34 cellular contexts compared by ENCODE assay signal in genomic region chr22:37765953-37766566, GRCh38. TPM values are rescaled to one million over a fixed set of nuclear protein-coding genes. Genes with fewer than 3 reads are reported as not detected.
"Had no signal": no experiment of that assay in that cellular context is flagged by ENCODE, and none has a peak within 500 bp of the region (broad histone marks: within the 10 kb centered on the region; RNA-seq: fewer than 3 reads in every experiment).

No MANE protein-coding gene starts in this region.

- H3K4me1 Mint-ChIP-seq: activated B cell treated with CpG ODN at 0.5 μM for 24 hours; activated naive CD4-positive, alpha-beta T cell treated with anti-CD3 and anti-CD28 coated beads, Interleukin-2, amount 10 ng/mL, durations not matched to agents 7 days and 5 days; T-cell had no signal

- H3K27ac Mint-ChIP-seq: activated B cell treated with CpG ODN at 0.5 μM for 24 hours; activated CD4-positive, alpha-beta memory T cell treated with anti-CD3 and anti-CD28 coated beads for 36 hours; activated naive CD4-positive, alpha-beta T cell treated with anti-CD3 and anti-CD28 coated beads, Interleukin-2, amount 10 ng/mL, durations not matched to agents 7 days and 5 days; activated naive CD8-positive, alpha-beta T cell; activated naive CD8-positive, alpha-beta T cell treated with anti-CD3 and anti-CD28 coated beads, Interleukin-2, amount 50 U/mL, for 24 hours; T-cell had no signal

- DNase-seq: activated B cell treated with CpG ODN at 0.5 μM for 24 hours; activated CD4-positive, alpha-beta memory T cell treated with anti-CD3 and anti-CD28 coated beads for 36 hours; activated CD4-positive, alpha-beta T cell treated with anti-CD3 and anti-CD28 coated beads for 4 hours; activated CD4-positive, alpha-beta T cell treated with anti-CD3 and anti-CD28 coated beads, Interleukin-2, amount 50 U/mL, for 1 hour; activated CD4-positive, CD25-positive, alpha-beta regulatory T cell treated with anti-CD3 and anti-CD28 coated beads, Interleukin-2, amount 50 U/mL, for 72 hours; activated CD8-positive, alpha-beta memory T cell treated with anti-CD3 and anti-CD28 coated beads, Interleukin-2, amount 50 U/mL, for 4 hours; activated effector memory CD4-positive, alpha-beta T cell treated with Interleukin-2 at 50 U/mL for 16 hours; activated naive CD4-positive, alpha-beta T cell treated with anti-CD3 and anti-CD28 coated beads, Interleukin-2, amount 10 ng/mL, durations not matched to agents 7 days and 5 days; activated naive CD8-positive, alpha-beta T cell treated with anti-CD3 and anti-CD28 coated beads, Interleukin-2, amount 50 U/mL, for 24 hours; activated T-cell treated with anti-CD3 and anti-CD28 coated beads for 4 hours; activated T-cell treated with anti-CD3 and anti-CD28 coated beads, Interleukin-2, amount 50 U/mL, for 48 hours; anterior cingulate cortex; cerebellar nuclear complex; NCI-H1092 treated with DMSO at 0.1 percent for 48 hours; NCI-H1417 treated with DMSO at 0.1 percent for 48 hours; NCI-H187 treated with DMSO at 0.1 percent for 48 hours; NCI-H2081; NCI-H2171 treated with DMSO at 0.1 percent for 48 hours; NCI-H2227 treated with DMSO at 0.1 percent for 48 hours; NCI-H446; NCI-H510A treated with DMSO at 0.1 percent for 48 hours; NK-92 treated with Interleukin-12 subunit alpha and Interleukin-12 subunit beta, amount 100 ng/mL, for 24 hours; SIG-M5; T-cell; T-helper 2 cell; T-helper 9 cell had no signal

- H3K9me3 Mint-ChIP-seq: activated B cell treated with CpG ODN at 0.5 μM for 24 hours; activated CD4-positive, alpha-beta memory T cell treated with anti-CD3 and anti-CD28 coated beads for 36 hours; activated naive CD4-positive, alpha-beta T cell treated with anti-CD3 and anti-CD28 coated beads, Interleukin-2, amount 10 ng/mL, durations not matched to agents 7 days and 5 days; activated naive CD8-positive, alpha-beta T cell treated with anti-CD3 and anti-CD28 coated beads, Interleukin-2, amount 50 U/mL, for 24 hours; brain; T-cell had no signal

- H3K27me3 Mint-ChIP-seq: activated B cell treated with CpG ODN at 0.5 μM for 24 hours; activated CD4-positive, alpha-beta memory T cell treated with anti-CD3 and anti-CD28 coated beads for 36 hours; activated naive CD4-positive, alpha-beta T cell treated with anti-CD3 and anti-CD28 coated beads, Interleukin-2, amount 10 ng/mL, durations not matched to agents 7 days and 5 days; activated naive CD8-positive, alpha-beta T cell; activated naive CD8-positive, alpha-beta T cell treated with anti-CD3 and anti-CD28 coated beads, Interleukin-2, amount 50 U/mL, for 24 hours; brain; T-cell had no signal

- H3K27ac ChIP-seq: PC-9, VCaP had no signal

- H3K4me3 ChIP-seq: PC-9 had no signal

- ATAC-seq: activated naive CD8-positive, alpha-beta T cell treated with anti-CD3 and anti-CD28 coated beads, Interleukin-2, amount 50 U/mL, for 24 hours; SK-N-SH treated with all-trans-retinoic acid at 6 μM for 48 hours; T-cell had no signal

- H3K36me3 Mint-ChIP-seq: activated naive CD8-positive, alpha-beta T cell had no signal

- H3K4me3 Mint-ChIP-seq: activated B cell treated with CpG ODN at 0.5 μM for 24 hours; activated CD4-positive, alpha-beta memory T cell treated with anti-CD3 and anti-CD28 coated beads for 36 hours; activated naive CD4-positive, alpha-beta T cell treated with anti-CD3 and anti-CD28 coated beads, Interleukin-2, amount 10 ng/mL, durations not matched to agents 7 days and 5 days; activated naive CD8-positive, alpha-beta T cell; activated naive CD8-positive, alpha-beta T cell treated with anti-CD3 and anti-CD28 coated beads, Interleukin-2, amount 50 U/mL, for 24 hours; brain; T-cell had no signal

RNA-seq across cellular contexts. Expression of gene GALR3, which starts 57.1 kb away (rescaled TPM):
- total RNA-seq: activated B cell treated with CpG ODN at 0.5 μM for 24 hours, bronchial epithelial cell, M059J, SK-MEL-5, T-cell had no signal
